ENCODE assay signal across 8 cellular contexts in the genomic region with DNA sequence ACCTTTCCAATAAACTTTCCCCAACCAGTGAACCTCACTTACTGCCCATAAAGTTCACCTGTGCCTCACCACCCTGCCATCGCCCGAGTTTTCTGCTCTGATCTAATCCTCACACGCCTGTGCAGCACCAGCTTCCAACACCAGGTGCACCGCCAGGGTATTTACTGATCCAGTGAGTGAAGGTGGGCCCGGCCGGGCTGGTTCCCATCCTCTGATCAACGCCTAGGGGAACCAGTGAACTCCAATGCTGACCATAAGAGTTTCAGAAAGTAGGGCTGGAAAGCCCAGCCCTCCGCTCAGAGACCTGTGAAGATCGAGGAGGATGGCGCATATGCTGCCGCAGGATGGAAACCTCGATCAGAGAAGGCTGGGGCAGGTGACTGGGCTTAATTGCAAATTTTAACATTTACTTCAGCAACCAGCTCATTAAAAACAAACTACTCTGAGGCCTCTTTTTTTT. TPM values are rescaled to one million over a fixed set of nuclear protein-coding genes. Genes with fewer than 3 reads are reported as not detected.
DNase-seq lines count a peak whose midpoint lies in the region; ATAC-seq, FAIRE-seq and TF ChIP-seq lines count a peak whose summit lies in the region.

No MANE protein-coding gene starts in this region.

- H3K9me3 ChIP-seq in GM12878 (replicated peaks; ENCODE audit: control insufficient read depth, insufficient read depth, low read length), result no peaks in the 10 kb centered on the region

- TF ChIP-seq EP300 in GM12878 (IDR thresholded peaks at IDR 0.05; ENCODE audit: borderline replicate concordance in 1 of 2, control insufficient read depth in 1 of 2, low read depth in 2 of 2, low read length in 2 of 2), result no peak

- RAD21 ChIA-PET in GM12878 (lab: Charles Lee; ENCODE audit: unreplicated experiment), result interaction anchor here (0.5 to 1.9 kb wide), 4 partner anchors 24 to 162 kb away, joined by 3 to 10 read pairs (median 8); partner anchors contain the start of genes ESYT1, SMARCC2 and ZC3H10

- intact Hi-C loops in GM12878 (cut with micrococcal nuclease; ENCODE audit: unreplicated experiment), result loop anchor here (1.0 to 5.0 kb wide), 2 partner anchors 25 to 34 kb away; partner anchors contain the start of genes RPL41 and ZC3H10

- H3K27me3 ChIP-seq in GM12878 (replicated peaks in 1 of 2; ENCODE audit: control insufficient read depth in 2 of 2, insufficient read depth in 2 of 2, low read length in 1 of 2), result no peaks in the 10 kb centered on the region

- H4K20me1 ChIP-seq in GM12878 (ENCODE audit: control insufficient read depth, insufficient read depth), result no peaks in the 10 kb centered on the region

- peak overlapping the region; percentile 84 for H2AFZ ChIP-seq in GM12878 (ENCODE audit: control insufficient read depth, low read depth, low read length)

- DNase-seq in DMS53 (lab: John Stamatoyannopoulos, UW) (peak; percentile 92), T-helper 1 cell (peak; percentile 33 to 73 (median 49)), GM12878 (ENCODE audit: low read depth, low spot score) (no peak), kidney glomerular epithelial cell (lab: John Stamatoyannopoulos, UW) (peak; percentile 67), retina (no peak)
- peak; percentile 66 to 67 for DNase-seq in stimulated activated CD4-positive, alpha-beta T cell treated with anti-CD3 and anti-CD28 coated beads, Interleukin-4, amount 100 ng/mL, for 48 hours (ENCODE audit: low read depth in 2 of 2)

- CTCF ChIA-PET in GM12878 (lab: Yijun Ruan, JAX), result interaction anchor here (0.6 to 2.3 kb wide), 6 partner anchors 12 to 927 kb away, joined by 3 to 8 read pairs (median 3); partner anchors contain the start of genes NEMP1, SMARCC2 and ZC3H10

- H3K4me2 ChIP-seq in GM12878 (ENCODE audit: control insufficient read depth, insufficient read depth), result peak overlapping the region; percentile 97

- in situ Hi-C loops in GM12878 (cut with MboI), result no loop called here

- peak overlapping the region; percentile 84 for H3K4me3 ChIP-seq in GM12878

- WGBS in GM12878 (ENCODE audit: insufficient coverage, insufficient replicate concordance, low lambda C conversion rate, missing lambda C conversion rate), result 4% methylated on average over 12 of the region's 12 CpGs

- peak; percentile 93 for FAIRE-seq in GM12878 (lab: Jason Lieb, UNC)

- TSS peak; percentile 95 for BruUV-seq in GM12878 (replicated peaks; lab: Mats Ljungman, UMichigan)

- peak overlapping the region; percentile 95 for H3K9ac ChIP-seq in GM12878 (ENCODE audit: control insufficient read depth, insufficient read depth, low read length)

- peak; percentile 46; the same call in 1 of the 2 replicates for TF ChIP-seq POLR2A in GM12878 (IDR thresholded peaks at IDR 0.05; ENCODE audit: low read depth, low read length)

- no peak for TF ChIP-seq RAD21 in GM12878 (IDR thresholded peaks at IDR 0.05; ENCODE audit: insufficient read depth, low read depth, low read length)

- peaks cover 15% of the 10 kb centered on the region for H3K4me1 ChIP-seq in GM12878 (ENCODE audit: control insufficient read depth, insufficient read depth, low read length)

- H3K36me3 ChIP-seq in GM12878 (ENCODE audit: control insufficient read depth in 2 of 2, insufficient read depth in 2 of 2, low read length in 1 of 2), result peaks cover 0 to 4% of the 10 kb centered on the region in 2 experiments; a peak in 1 of 4 replicates

- H3K27ac ChIP-seq in GM12878 (ENCODE audit: control insufficient read depth, insufficient read depth), result peak overlapping the region; percentile 95

- POLR2A ChIA-PET in GM12878 (lab: Charles Lee), result interaction anchor here (0.6 to 2.0 kb wide), 12 partner anchors 10 to 148 kb away, joined by 3 to 17 read pairs (median 3); partner anchors contain the start of genes ESYT1, RNF41, RPL41 and ZC3H10

- ATAC-seq in GM21526 (IDR thresholded peaks at IDR 0.05; ENCODE audit: low FRiP score, unreplicated experiment) (peak; percentile 49), GM12878 (peak; percentile 87)

- TF ChIP-seq CTCF in LNCAP (IDR thresholded peaks at IDR 0.05) (peak; percentile 39; the same call in 1 of the 2 replicates), GM12878 (IDR thresholded peaks at IDR 0.05 in 2 of 3, conservative IDR thresholded peaks at IDR 0.05 in 1 of 3; ENCODE audit: control insufficient read depth in 2 of 3, extremely low read depth in 1 of 3, insufficient read depth in 1 of 3, low read depth in 3 of 3, low read length in 3 of 3) (peak in 2 of 3 experiments; percentile 57 to 60; a peak in 5 of 6 replicates)

- SMC1A ChIA-PET in GM12878 (lab: Charles Lee; ENCODE audit: uncharacterized antibody, unreplicated experiment), result interaction anchor here (0.7 to 1.4 kb wide), 4 partner anchors 8 to 33 kb away, joined by 3 to 6 read pairs (median 5); partner anchors contain the start of genes ESYT1 and ZC3H10

- peaks cover 18% of the 10 kb centered on the region for H3K79me2 ChIP-seq in GM12878 (ENCODE audit: control insufficient read depth, insufficient read depth, low read length)

RNA-seq across cellular contexts. Expression of gene MYL6B, which starts 0.7 kb away (rescaled TPM):
- 27.5 and 28.3 TPM in 2 replicates for total RNA-seq in GM12878 (2013; cell fraction: nucleolus; rRNA removed)
- total RNA-seq in GM12878 (2014; rRNA removed) (79.1 and 83.8 TPM in 2 replicates), GM12878 (2014; rRNA removed; fragmentation: Illumina TruSeq; extraction: Trizol) (100 and 119 TPM in 2 replicates), GM12878 (2021) (110 and 117 TPM in 2 replicates)
- 38.7 TPM for polyA plus RNA-seq in GM12878 (2011; ENCODE audit: low read depth)
- polyA plus RNA-seq in GM12878 (2011; rRNA removed) (62.6 and 88.4 TPM in 2 replicates), GM12878 (2014; fragmentation: Illumina TruSeq; extraction: Trizol) (24.0 and 75.5 TPM in 2 replicates), GM12878 (2014; fragmentation: Nextera tagmentation; extraction: Ambion mirVana) (100 to 1,000 TPM; 117 to 153 TPM), GM12878 (2014; rRNA removed) (108 and 118 TPM in 2 replicates), GM12878 (2016; fragmentation: Nextera tagmentation; extraction: Ambion mirVana) (100 to 1,000 TPM; 109 to 131 TPM)
- 89.5 and 115 TPM in 2 replicates for polyA plus RNA-seq in GM12878 (2011; cell fraction: cytosol; rRNA removed)
- polyA plus RNA-seq in GM12878 (2011; cell fraction: nucleus; rRNA removed), result 58.6 and 60.8 TPM in 2 replicates
- 86.7 and 121 TPM in 2 replicates for polyA plus RNA-seq in GM12878 (2012)
- polyA minus RNA-seq in GM12878 (2011; rRNA and poly(A)+ RNA removed), result 37.7 and 41.9 TPM in 2 replicates
- polyA minus RNA-seq in GM12878 (2011; cell fraction: cytosol; rRNA and poly(A)+ RNA removed), result 12.2 and 14.5 TPM in 2 replicates
- 10.8 and 14.4 TPM in 2 replicates for polyA minus RNA-seq in GM12878 (2011; cell fraction: nucleus; rRNA and poly(A)+ RNA removed)

RNA-seq across cellular contexts. Expression of gene MYL6, which starts 6.5 kb away (rescaled TPM):
- 108 and 118 TPM in 2 replicates for total RNA-seq in GM12878 (2013; cell fraction: nucleolus; rRNA removed)
- total RNA-seq in GM12878 (2014; rRNA removed), result 1,128 and 1,250 TPM in 2 replicates
- total RNA-seq in GM12878 (2014; rRNA removed; fragmentation: Illumina TruSeq; extraction: Trizol), result 1,571 and 1,613 TPM in 2 replicates
- 1,000 and 1,003 TPM in 2 replicates for total RNA-seq in GM12878 (2021)
- 1,713 TPM for polyA plus RNA-seq in GM12878 (2011; ENCODE audit: low read depth)
- 2,085 and 2,088 TPM in 2 replicates for polyA plus RNA-seq in GM12878 (2011; rRNA removed)
- 1,611 and 1,625 TPM in 2 replicates for polyA plus RNA-seq in GM12878 (2011; cell fraction: cytosol; rRNA removed)
- 932 and 1,124 TPM in 2 replicates for polyA plus RNA-seq in GM12878 (2011; cell fraction: nucleus; rRNA removed)
- polyA plus RNA-seq in GM12878 (2012), result 940 and 1,094 TPM in 2 replicates
- 1,228 and 1,402 TPM in 2 replicates for polyA plus RNA-seq in GM12878 (2014; fragmentation: Illumina TruSeq; extraction: Trizol)
- polyA plus RNA-seq in GM12878 (2014; fragmentation: Nextera tagmentation; extraction: Ambion mirVana), result 1,000 to 10,000 TPM; 3,206 to 4,116 TPM
- polyA plus RNA-seq in GM12878 (2014; rRNA removed), result 1,169 and 1,187 TPM in 2 replicates
- polyA plus RNA-seq in GM12878 (2016; fragmentation: Nextera tagmentation; extraction: Ambion mirVana), result 1,000 to 10,000 TPM; 2,172 to 2,412 TPM
- 355 and 360 TPM in 2 replicates for polyA minus RNA-seq in GM12878 (2011; rRNA and poly(A)+ RNA removed)
- 115 and 135 TPM in 2 replicates for polyA minus RNA-seq in GM12878 (2011; cell fraction: cytosol; rRNA and poly(A)+ RNA removed)
- 233 and 287 TPM in 2 replicates for polyA minus RNA-seq in GM12878 (2011; cell fraction: nucleus; rRNA and poly(A)+ RNA removed)

RNA-seq across cellular contexts. Expression of gene ESYT1, which starts 23.6 kb away (rescaled TPM):
- 75.5 and 88.1 TPM in 2 replicates for total RNA-seq in GM12878 (2013; cell fraction: nucleolus; rRNA removed)
- total RNA-seq in GM12878 (2014; rRNA removed), result 86.6 and 105 TPM in 2 replicates
- 47.5 and 49.9 TPM in 2 replicates for total RNA-seq in GM12878 (2014; rRNA removed; fragmentation: Illumina TruSeq; extraction: Trizol)
- 84.1 and 92.9 TPM in 2 replicates for total RNA-seq in GM12878 (2021)
- polyA plus RNA-seq in GM12878 (2011; ENCODE audit: low read depth), result 45.0 TPM
- polyA plus RNA-seq in GM12878 (2011; rRNA removed), result 35.8 and 84.4 TPM in 2 replicates
- 74.3 and 108 TPM in 2 replicates for polyA plus RNA-seq in GM12878 (2011; cell fraction: cytosol; rRNA removed)
- 130 and 135 TPM in 2 replicates for polyA plus RNA-seq in GM12878 (2011; cell fraction: nucleus; rRNA removed)
- 45.5 and 54.9 TPM in 2 replicates for polyA plus RNA-seq in GM12878 (2012)
- polyA plus RNA-seq in GM12878 (2014; fragmentation: Illumina TruSeq; extraction: Trizol), result 61.3 and 120 TPM in 2 replicates
- polyA plus RNA-seq in GM12878 (2014; fragmentation: Nextera tagmentation; extraction: Ambion mirVana), result 10 to 100 TPM; 55.6 to 57.9 TPM
- polyA plus RNA-seq in GM12878 (2014; rRNA removed), result 58.2 and 70.6 TPM in 2 replicates
- polyA plus RNA-seq in GM12878 (2016; fragmentation: Nextera tagmentation; extraction: Ambion mirVana), result 10 to 100 TPM; 89.7 to 96.6 TPM
- polyA minus RNA-seq in GM12878 (2011; rRNA and poly(A)+ RNA removed), result 94.9 and 103 TPM in 2 replicates
- 52.5 and 60.8 TPM in 2 replicates for polyA minus RNA-seq in GM12878 (2011; cell fraction: cytosol; rRNA and poly(A)+ RNA removed)
- 45.0 and 55.4 TPM in 2 replicates for polyA minus RNA-seq in GM12878 (2011; cell fraction: nucleus; rRNA and poly(A)+ RNA removed)

RNA-seq across cellular contexts. Expression of gene ZC3H10, which starts 33.6 kb away (rescaled TPM):
- 17.6 and 18.6 TPM in 2 replicates for total RNA-seq in GM12878 (2013; cell fraction: nucleolus; rRNA removed)
- total RNA-seq in GM12878 (2014; rRNA removed) (4.2 and 4.4 TPM in 2 replicates), GM12878 (2014; rRNA removed; fragmentation: Illumina TruSeq; extraction: Trizol) (4.3 TPM in 2 replicates), GM12878 (2021) (6.4 and 7.0 TPM in 2 replicates)
- polyA plus RNA-seq in GM12878 (2011; ENCODE audit: low read depth), result 0.56 TPM
- polyA plus RNA-seq in GM12878 (2011; rRNA removed) (1.3 and 1.8 TPM in 2 replicates), GM12878 (2014; fragmentation: Illumina TruSeq; extraction: Trizol) (1.8 and 2.6 TPM in 2 replicates), GM12878 (2014; fragmentation: Nextera tagmentation; extraction: Ambion mirVana) (under 1 TPM; 0.56 to 0.75 TPM), GM12878 (2014; rRNA removed) (3.2 and 4.0 TPM in 2 replicates), GM12878 (2016; fragmentation: Nextera tagmentation; extraction: Ambion mirVana) (1 to 10 TPM; 3.3 to 4.2 TPM)
- polyA plus RNA-seq in GM12878 (2011; cell fraction: cytosol; rRNA removed), result 1.3 and 1.7 TPM in 2 replicates
- 4.7 and 5.0 TPM in 2 replicates for polyA plus RNA-seq in GM12878 (2011; cell fraction: nucleus; rRNA removed)
- 0.89 and 1.4 TPM in 2 replicates for polyA plus RNA-seq in GM12878 (2012)
- polyA minus RNA-seq in GM12878 (2011; rRNA and poly(A)+ RNA removed), result 11.3 and 12.2 TPM in 2 replicates
- polyA minus RNA-seq in GM12878 (2011; cell fraction: cytosol; rRNA and poly(A)+ RNA removed), result 2.3 and 2.7 TPM in 2 replicates
- 19.3 and 28.1 TPM in 2 replicates for polyA minus RNA-seq in GM12878 (2011; cell fraction: nucleus; rRNA and poly(A)+ RNA removed)

RNA-seq across cellular contexts. Expression of gene RPL41, which starts 35.3 kb away (rescaled TPM):
- total RNA-seq in GM12878 (2013; cell fraction: nucleolus; rRNA removed), result 334 and 462 TPM in 2 replicates
- 6,008 and 6,605 TPM in 2 replicates for total RNA-seq in GM12878 (2014; rRNA removed)
- 7,047 and 7,337 TPM in 2 replicates for total RNA-seq in GM12878 (2014; rRNA removed; fragmentation: Illumina TruSeq; extraction: Trizol)
- 5,267 and 5,474 TPM in 2 replicates for total RNA-seq in GM12878 (2021)
- 10,100 TPM for polyA plus RNA-seq in GM12878 (2011; ENCODE audit: low read depth)
- 14,787 and 15,000 TPM in 2 replicates for polyA plus RNA-seq in GM12878 (2011; rRNA removed)
- 17,621 and 20,103 TPM in 2 replicates for polyA plus RNA-seq in GM12878 (2011; cell fraction: cytosol; rRNA removed)
- 5,313 and 5,539 TPM in 2 replicates for polyA plus RNA-seq in GM12878 (2011; cell fraction: nucleus; rRNA removed)
- polyA plus RNA-seq in GM12878 (2012), result 10,955 and 14,767 TPM in 2 replicates
- 9,589 and 10,255 TPM in 2 replicates for polyA plus RNA-seq in GM12878 (2014; fragmentation: Illumina TruSeq; extraction: Trizol)
- polyA plus RNA-seq in GM12878 (2014; fragmentation: Nextera tagmentation; extraction: Ambion mirVana), result over 10,000 TPM; 18,805 to 19,112 TPM
- 7,850 and 8,961 TPM in 2 replicates for polyA plus RNA-seq in GM12878 (2014; rRNA removed)
- polyA plus RNA-seq in GM12878 (2016; fragmentation: Nextera tagmentation; extraction: Ambion mirVana), result 1,000 to 10,000 TPM; 4,144 to 4,477 TPM
- polyA minus RNA-seq in GM12878 (2011; rRNA and poly(A)+ RNA removed), result 2,516 and 2,593 TPM in 2 replicates
- 1,044 and 1,084 TPM in 2 replicates for polyA minus RNA-seq in GM12878 (2011; cell fraction: cytosol; rRNA and poly(A)+ RNA removed)
- 306 and 308 TPM in 2 replicates for polyA minus RNA-seq in GM12878 (2011; cell fraction: nucleus; rRNA and poly(A)+ RNA removed)

Comparison
In these comparisons a context has a peak if more than half of its experiments do, and no peak if none do; other contexts are left out.
1. DNase-seq: peak in DMS53 (single experiment), T-helper 1 cell (5 of 5), kidney glomerular epithelial cell (single experiment) and stimulated activated CD4-positive, alpha-beta T cell treated with anti-CD3 and anti-CD28 coated beads, Interleukin-4, amount 100 ng/mL, for 48 hours (2 of 2); none in GM12878 (single experiment) and retina (single experiment).